In genomic region chr9:109834855-109835254, GRCh38 we compare ENCODE assay signal across 25 cellular contexts. TPM values are rescaled to one million over a fixed set of nuclear protein-coding genes. Genes with fewer than 3 reads are reported as not detected.
"Had no signal": no experiment of that assay in that cellular context is flagged by ENCODE, and none has a peak within 500 bp of the region (broad histone marks: within the 10 kb centered on the region; RNA-seq: fewer than 3 reads in every experiment).

No MANE protein-coding gene starts in this region.

- H3K9me3 ChIP-seq: colonic mucosa, gastrocnemius medialis had no signal

- H3K4me3 ChIP-seq: colonic mucosa, coronary artery, dorsolateral prefrontal cortex, esophagus muscularis mucosa, esophagus squamous epithelium, gastrocnemius medialis, gastroesophageal sphincter, heart left ventricle, heart right ventricle had no signal

- H3K27me3 ChIP-seq: colonic mucosa, dorsolateral prefrontal cortex, esophagus muscularis mucosa, esophagus squamous epithelium, gastroesophageal sphincter, heart left ventricle, heart right ventricle had no signal

- DNase-seq: colonic mucosa; cortex of kidney; dermis blood vessel endothelial cell; dorsolateral prefrontal cortex; effector CD4-positive, alpha-beta T cell; effector CD8-positive, alpha-beta T cell; effector memory CD4-positive, alpha-beta T cell; effector memory CD8-positive, alpha-beta T cell; endodermal cell; erythroblast; esophagus squamous epithelium; foreskin fibroblast; foreskin keratinocyte; foreskin melanocyte; gastrocnemius medialis; glutamatergic neuron; head of caudate nucleus; heart left ventricle; heart right ventricle had no signal

- H3K36me3 ChIP-seq: colonic mucosa, esophagus muscularis mucosa, esophagus squamous epithelium, gastrocnemius medialis, gastroesophageal sphincter, heart left ventricle, heart right ventricle had no signal

- ATAC-seq: effector memory CD8-positive, alpha-beta T cell; esophagus mucosa; foreskin keratinocyte; gastrocnemius medialis; gastroesophageal sphincter; heart left ventricle; heart right ventricle had no signal

- H3K27ac ChIP-seq: colonic mucosa, coronary artery, dorsolateral prefrontal cortex, epithelial cell of prostate, esophagus muscularis mucosa, esophagus squamous epithelium, foreskin keratinocyte, gastrocnemius medialis, gastroesophageal sphincter, heart left ventricle, heart right ventricle had no signal

- H3K4me1 ChIP-seq: colonic mucosa, esophagus squamous epithelium, foreskin keratinocyte, gastrocnemius medialis had no signal

RNA-seq across cellular contexts. Expression of gene PALM2AKAP2, which starts 54.9 kb away (rescaled TPM):
- total RNA-seq: dermis blood vessel endothelial cell, endothelial cell of umbilical vein had no signal
- polyA plus RNA-seq: foreskin keratinocyte had no signal
